12 cellular contexts compared by ENCODE assay signal in genomic region chr10:62058896-62059423, GRCh38.
A peak's percentile ranks its signal among the peaks of the same experiment; 100 is the strongest.
DNase-seq lines count a peak whose midpoint lies in the region; ATAC-seq and TF ChIP-seq lines count a peak whose summit lies in the region.
"Had no signal": no experiment of that assay in that cellular context is flagged by ENCODE, and none has a peak within 500 bp of the region (broad histone marks: within the 10 kb centered on the region; RNA-seq: fewer than 3 reads in every experiment).

No MANE protein-coding gene starts in this region.

- no peak overlapping the region for H3K9ac ChIP-seq in SU-DHL-6 (ENCODE audit: low read length)

- H3K4me2 ChIP-seq in SU-DHL-6 (ENCODE audit: low read depth, low read length, poor library complexity, severe bottlenecking) = no peak overlapping the region

- H3K27ac ChIP-seq in SU-DHL-6 (ENCODE audit: low read depth, low read length) (peak overlapping the region; percentile 9; the same call in 1 of the 2 replicates), lower lobe of right lung (peak overlapping the region; percentile 65), testis (peak overlapping the region; percentile 89 to 96), ovary (peak overlapping the region in 1 of 2 donors; percentile 84)

- H3K9me2 ChIP-seq in SU-DHL-6 (replicated peaks; ENCODE audit: insufficient read depth, low read length) = no peaks in the 10 kb centered on the region

- H3K36me3 Mint-ChIP-seq in activated T-cell treated with anti-CD3 and anti-CD28 coated beads, Interleukin-2, amount 50 U/mL, for 4 hours (ENCODE audit: insufficient read depth) = peaks cover 92% of the 10 kb centered on the region

- no peaks in the 10 kb centered on the region for H3K9me3 Mint-ChIP-seq in activated T-cell treated with anti-CD3 and anti-CD28 coated beads, Interleukin-2, amount 50 U/mL, for 4 hours

- H3K4me1 Mint-ChIP-seq in activated T-cell treated with anti-CD3 and anti-CD28 coated beads, Interleukin-2, amount 50 U/mL, for 4 hours (ENCODE audit: low read depth) = peaks cover 92% of the 10 kb centered on the region

- peaks cover 17% of the 10 kb centered on the region; the same call in 1 of the 2 replicates for H3F3A ChIP-seq in SU-DHL-6 (ENCODE audit: insufficient read depth)

- whole genome bisulfite sequencing in testis, 2 donors = 33 to 44% methylated on average over 1 of the region's 1 CpG
- 30 to 66% (median 41%) methylated on average over 1 of the region's 1 CpG for WGBS in ovary, 3 donors

- H3K9me3 ChIP-seq in SU-DHL-6 (ENCODE audit: insufficient read depth, low read length) = no peaks in the 10 kb centered on the region
- H3K9me3 ChIP-seq in lower lobe of right lung = no peaks in the 10 kb centered on the region
- no peaks in the 10 kb centered on the region for H3K9me3 ChIP-seq in testis
- no peaks in the 10 kb centered on the region for H3K9me3 ChIP-seq in ovary
- H3K9me3 ChIP-seq: prostate gland had no signal

- H2AFZ ChIP-seq in SU-DHL-6 (ENCODE audit: low read depth, low read length, severe bottlenecking) = no peak overlapping the region

- H3K4me3 Mint-ChIP-seq in activated T-cell treated with anti-CD3 and anti-CD28 coated beads, Interleukin-2, amount 50 U/mL, for 4 hours = peak overlapping the region; percentile 55
- H3K4me3 Mint-ChIP-seq: activated naive CD8-positive, alpha-beta T cell treated with anti-CD3 and anti-CD28 coated beads, Interleukin-2, amount 10 ng/mL, durations not matched to agents 7 days and 5 days had no signal

- intact Hi-C loops in lower lobe of right lung (cut with DNase I) (no loop called here), testis (cut with DNase I; ENCODE audit: low total_unique reads) (no loop called here), ovary (cut with DNase I) (no loop called here)

- peaks cover 63% of the 10 kb centered on the region for H3K79me2 ChIP-seq in SU-DHL-6 (ENCODE audit: insufficient read depth, low read length)

- H3K4me1 ChIP-seq in lower lobe of right lung (peaks cover 65% of the 10 kb centered on the region), testis (peaks cover 66% of the 10 kb centered on the region), ovary (ENCODE audit: insufficient read depth) (peaks cover 11% of the 10 kb centered on the region)
- H3K4me1 ChIP-seq: prostate gland had no signal

- H3K27me3 ChIP-seq in SU-DHL-6 (ENCODE audit: low read length) (no peaks in the 10 kb centered on the region), lower lobe of right lung (ENCODE audit: low read depth) (no peaks in the 10 kb centered on the region), testis (no peaks in the 10 kb centered on the region), ovary (no peaks in the 10 kb centered on the region)

- TF ChIP-seq EP300 in ovary (IDR thresholded peaks at IDR 0.05) = no peak

- H3K4me3 ChIP-seq in SU-DHL-6 (ENCODE audit: insufficient read depth, low read length, poor library complexity, severe bottlenecking) (no peak overlapping the region), lower lobe of right lung (no peak overlapping the region), testis (no peak overlapping the region), ovary (no peak overlapping the region)
- H3K4me3 ChIP-seq: prostate gland had no signal

- peaks cover 55% of the 10 kb centered on the region for H3K36me3 ChIP-seq in SU-DHL-6 (ENCODE audit: low read length)
- peaks cover 22% of the 10 kb centered on the region for H3K36me3 ChIP-seq in lower lobe of right lung
- no peaks in the 10 kb centered on the region for H3K36me3 ChIP-seq in testis (ENCODE audit: low read depth, missing control alignments)
- H3K36me3 ChIP-seq in ovary = no peaks in the 10 kb centered on the region
- H3K36me3 ChIP-seq: prostate gland had no signal

- H4K20me1 ChIP-seq in SU-DHL-6 (ENCODE audit: low read depth, low read length) = no peaks in the 10 kb centered on the region

- DNase-seq in activated T-cell treated with anti-CD3 and anti-CD28 coated beads, Interleukin-2, amount 50 U/mL, for 4 hours = no peak
- DNase-seq in activated T-cell treated with anti-CD3 and anti-CD28 coated beads, Interleukin-2, amount 50 U/mL, for 48 hours = no peak
- DNase-seq in lower lobe of right lung = no peak
- no peak for DNase-seq in testis
- no peak for DNase-seq in ovary
- no peak for DNase-seq in effector CD8-positive, alpha-beta T cell (lab: John Stamatoyannopoulos, UW)
- no peak for DNase-seq in GOT3 (lab: John Stamatoyannopoulos, UW)
- DNase-seq: activated naive CD8-positive, alpha-beta T cell treated with anti-CD3 and anti-CD28 coated beads, Interleukin-2, amount 10 ng/mL, durations not matched to agents 7 days and 5 days; NCI-H510A treated with DMSO at 0.1 percent for 48 hours; T1000 had no signal

- no peak for ATAC-seq in activated T-cell treated with anti-CD3 and anti-CD28 coated beads, Interleukin-2, amount 50 U/mL, for 4 hours
- ATAC-seq in lower lobe of right lung = peak in 1 of 2 donors; percentile 27

- TF ChIP-seq POLR2A in testis (IDR thresholded peaks at IDR 0.05) = no peak
- TF ChIP-seq POLR2A in ovary (IDR thresholded peaks at IDR 0.05) = no peak

- H3K27me3 Mint-ChIP-seq in activated T-cell treated with anti-CD3 and anti-CD28 coated beads, Interleukin-2, amount 50 U/mL, for 4 hours (ENCODE audit: low read depth) = no peaks in the 10 kb centered on the region
- H3K27me3 Mint-ChIP-seq: activated naive CD8-positive, alpha-beta T cell treated with anti-CD3 and anti-CD28 coated beads, Interleukin-2, amount 10 ng/mL, durations not matched to agents 7 days and 5 days had no signal

- TF ChIP-seq CTCF in SU-DHL-6 (IDR thresholded peaks at IDR 0.05; ENCODE audit: insufficient read depth, low read length, poor library complexity, severe bottlenecking) (no peak), lower lobe of right lung (IDR thresholded peaks at IDR 0.05) (no peak), testis (IDR thresholded peaks at IDR 0.05) (no peak), ovary (IDR thresholded peaks at IDR 0.05) (no peak)
